32 cellular contexts compared by ENCODE assay signal in genomic region chr6:154926366-154926765, GRCh38.
"Had no signal": no experiment of that assay in that cellular context is flagged by ENCODE, and none has a peak within 500 bp of the region (broad histone marks: within the 10 kb centered on the region; RNA-seq: fewer than 3 reads in every experiment).

No MANE protein-coding gene starts in this region.

- H3K36me3 Mint-ChIP-seq: activated CD4-positive, alpha-beta memory T cell treated with anti-CD3 and anti-CD28 coated beads for 36 hours; activated naive CD4-positive, alpha-beta T cell treated with anti-CD3 and anti-CD28 coated beads, Interleukin-2, amount 50 U/mL, for 72 hours; activated naive CD8-positive, alpha-beta T cell treated with anti-CD3 and anti-CD28 coated beads for 36 hours; T-cell had no signal

- H3K27me3 Mint-ChIP-seq: activated B cell treated with CpG ODN at 0.5 μM for 24 hours; activated CD4-positive, alpha-beta memory T cell treated with anti-CD3 and anti-CD28 coated beads for 36 hours; activated CD4-positive, alpha-beta T cell treated with anti-CD3 and anti-CD28 coated beads, Interleukin-2, amount 10 ng/mL, durations not matched to agents 24 days and 14 days; activated CD8-positive, alpha-beta T cell treated with anti-CD3 and anti-CD28 coated beads for 36 hours; activated naive CD8-positive, alpha-beta T cell treated with anti-CD3 and anti-CD28 coated beads for 36 hours; activated T-helper 17 cell treated with anti-CD3 and anti-CD28 coated beads, Interleukin-2, amount 50 U/mL, for 72 hours; T-cell had no signal

- H3K36me3 ChIP-seq: adrenal gland, brain microvascular endothelial cell, breast epithelium had no signal

- H3K27ac Mint-ChIP-seq: activated B cell treated with CpG ODN at 0.5 μM for 24 hours; activated CD4-positive, alpha-beta memory T cell treated with anti-CD3 and anti-CD28 coated beads for 36 hours; activated CD4-positive, alpha-beta T cell treated with anti-CD3 and anti-CD28 coated beads, Interleukin-2, amount 10 ng/mL, durations not matched to agents 24 days and 14 days; activated CD8-positive, alpha-beta T cell treated with anti-CD3 and anti-CD28 coated beads for 36 hours; activated naive CD4-positive, alpha-beta T cell treated with anti-CD3 and anti-CD28 coated beads for 36 hours; activated naive CD8-positive, alpha-beta T cell treated with anti-CD3 and anti-CD28 coated beads for 36 hours; activated T-cell treated with anti-CD3 and anti-CD28 coated beads, Interleukin-2, amount 50 U/mL, for 72 hours; activated T-helper 1 cell treated with anti-CD3 and anti-CD28 coated beads, Interleukin-12 subunit alpha, Interleukin-12 subunit beta, Interleukin-2, Interleukin-4 antibody, amounts not matched to agents 30 ng/mL and 10 ng/mL and 1 ng/mL, durations not matched to agents 14 hours and 24 hours and 36 hours; activated T-helper 17 cell treated with anti-CD3 and anti-CD28 coated beads, Interleukin-2, amount 50 U/mL, for 72 hours; T-cell; T-helper 2 cell treated with Interferon-gamma antibody and Interleukin-4, amounts not matched to agents 5 μg/mL and 100 μg/mL, for 36 hours had no signal

- H3K9me3 Mint-ChIP-seq: activated B cell treated with CpG ODN at 0.5 μM for 24 hours; activated CD4-positive, alpha-beta memory T cell treated with anti-CD3 and anti-CD28 coated beads for 36 hours; activated CD4-positive, alpha-beta T cell treated with anti-CD3 and anti-CD28 coated beads, Interleukin-2, amount 10 ng/mL, durations not matched to agents 24 days and 14 days; activated CD8-positive, alpha-beta T cell treated with anti-CD3 and anti-CD28 coated beads for 36 hours; activated naive CD4-positive, alpha-beta T cell treated with anti-CD3 and anti-CD28 coated beads for 36 hours; activated naive CD4-positive, alpha-beta T cell treated with anti-CD3 and anti-CD28 coated beads, Interleukin-2, amount 50 U/mL, for 72 hours; activated naive CD8-positive, alpha-beta T cell treated with anti-CD3 and anti-CD28 coated beads for 36 hours; activated T-cell treated with anti-CD3 and anti-CD28 coated beads, Interleukin-2, amount 50 U/mL, for 4 hours; activated T-cell treated with anti-CD3 and anti-CD28 coated beads, Interleukin-2, amount 50 U/mL, for 72 hours; activated T-helper 1 cell treated with anti-CD3 and anti-CD28 coated beads, Interleukin-12 subunit alpha, Interleukin-12 subunit beta, Interleukin-2, Interleukin-4 antibody, amounts not matched to agents 30 ng/mL and 10 ng/mL and 1 ng/mL, durations not matched to agents 14 hours and 24 hours and 36 hours; activated T-helper 17 cell treated with anti-CD3 and anti-CD28 coated beads, Interleukin-2, amount 50 U/mL, for 72 hours; T-cell; T-helper 2 cell treated with Interferon-gamma antibody and Interleukin-4, amounts not matched to agents 5 μg/mL and 100 μg/mL, for 36 hours had no signal

- H3K27me3 ChIP-seq: adrenal gland, body of pancreas, brain microvascular endothelial cell, breast epithelium had no signal

- H3K4me1 ChIP-seq: body of pancreas, breast epithelium had no signal

- H3K27ac ChIP-seq: adrenal gland, body of pancreas, brain microvascular endothelial cell, breast epithelium, VCaP had no signal

- H3K4me3 ChIP-seq: adrenal gland, body of pancreas, breast epithelium had no signal

- H3K4me3 Mint-ChIP-seq: activated B cell treated with CpG ODN at 0.5 μM for 24 hours; activated CD4-positive, alpha-beta memory T cell treated with anti-CD3 and anti-CD28 coated beads for 36 hours; activated CD4-positive, alpha-beta T cell treated with anti-CD3 and anti-CD28 coated beads, Interleukin-2, amount 10 ng/mL, durations not matched to agents 24 days and 14 days; activated CD8-positive, alpha-beta T cell treated with anti-CD3 and anti-CD28 coated beads for 36 hours; activated naive CD4-positive, alpha-beta T cell treated with anti-CD3 and anti-CD28 coated beads for 36 hours; activated naive CD8-positive, alpha-beta T cell treated with anti-CD3 and anti-CD28 coated beads for 36 hours; activated T-cell treated with anti-CD3 and anti-CD28 coated beads, Interleukin-2, amount 50 U/mL, for 4 hours; activated T-cell treated with anti-CD3 and anti-CD28 coated beads, Interleukin-2, amount 50 U/mL, for 72 hours; activated T-helper 1 cell treated with anti-CD3 and anti-CD28 coated beads, Interleukin-12 subunit alpha, Interleukin-12 subunit beta, Interleukin-2, Interleukin-4 antibody, amounts not matched to agents 30 ng/mL and 10 ng/mL and 1 ng/mL, durations not matched to agents 14 hours and 24 hours and 36 hours; activated T-helper 17 cell treated with anti-CD3 and anti-CD28 coated beads, Interleukin-2, amount 50 U/mL, for 72 hours; T-cell; T-helper 2 cell treated with Interferon-gamma antibody and Interleukin-4, amounts not matched to agents 5 μg/mL and 100 μg/mL, for 36 hours had no signal

- H3K9me3 ChIP-seq: adrenal gland, body of pancreas, breast epithelium had no signal

- DNase-seq: activated B cell treated with CpG ODN at 0.5 μM for 24 hours; activated CD4-positive, alpha-beta memory T cell treated with anti-CD3 and anti-CD28 coated beads for 36 hours; activated CD4-positive, alpha-beta T cell treated with anti-CD3 and anti-CD28 coated beads for 4 hours; activated CD4-positive, alpha-beta T cell treated with anti-CD3 and anti-CD28 coated beads, Interleukin-2, amount 10 ng/mL, durations not matched to agents 24 days and 14 days; activated CD4-positive, CD25-positive, alpha-beta regulatory T cell treated with anti-CD3 and anti-CD28 coated beads, Interleukin-2, amount 50 U/mL, for 72 hours; activated CD8-positive, alpha-beta memory T cell treated with anti-CD3 and anti-CD28 coated beads, Interleukin-2, amount 50 U/mL, for 4 hours; activated CD8-positive, alpha-beta T cell treated with anti-CD3 and anti-CD28 coated beads for 36 hours; activated effector memory CD4-positive, alpha-beta T cell treated with anti-CD3 and anti-CD28 coated beads, Interleukin-2, amount 50 U/mL, for 16 hours; activated gamma-delta T cell treated with Interleukin-2 at 50 U/mL for 16 hours; activated naive CD4-positive, alpha-beta T cell; activated naive CD4-positive, alpha-beta T cell treated with anti-CD3 and anti-CD28 coated beads for 36 hours; activated naive CD4-positive, alpha-beta T cell treated with anti-CD3 and anti-CD28 coated beads, Interleukin-2, amount 50 U/mL, for 16 hours; activated naive CD8-positive, alpha-beta T cell treated with anti-CD3 and anti-CD28 coated beads for 36 hours; activated T-cell treated with anti-CD3 and anti-CD28 coated beads for 4 hours; activated T-cell treated with anti-CD3 and anti-CD28 coated beads, Interleukin-2, amount 50 U/mL, for 1 hour; activated T-cell treated with anti-CD3 and anti-CD28 coated beads, Interleukin-2, amount 50 U/mL, for 4 hours; activated T-cell treated with anti-CD3 and anti-CD28 coated beads, Interleukin-2, amount 50 U/mL, for 72 hours; amniotic stem cell; aorta; body of pancreas; brain microvascular endothelial cell; central memory CD4-positive, alpha-beta T cell; T-cell; T-helper 2 cell; T-helper 9 cell had no signal
